8 cellular contexts compared by ENCODE assay signal in genomic region chr16:67245674-67246080, GRCh38. TPM values are rescaled to one million over a fixed set of nuclear protein-coding genes. Genes with fewer than 3 reads are reported as not detected.
A peak's percentile ranks its signal among the peaks of the same experiment; 100 is the strongest.
DNase-seq lines count a peak whose midpoint lies in the region; ATAC-seq and TF ChIP-seq lines count a peak whose summit lies in the region.

No MANE protein-coding gene starts in this region.

- TF ChIP-seq CTCF in AG04449 (IDR thresholded peaks at IDR 0.05; ENCODE audit: insufficient read depth, low read length, missing control alignments) (no peak), choroid plexus epithelial cell (conservative IDR thresholded peaks at IDR 0.05; ENCODE audit: low read depth, low read length) (no peak)

- POLR2A ChIA-PET in AG04449 (lab: Yijun Ruan, JAX), result interaction anchor here (0.6 to 1.1 kb wide), 2 partner anchors 17 to 259 kb away, joined by 3 read pairs; no protein-coding TSS in a partner anchor

- H3K4me3 Mint-ChIP-seq in IgD-negative memory B cell (peak overlapping the region; percentile 30 to 93 (median 88)), naive B cell (peak overlapping the region; percentile 73 to 99 (median 90))

- peak overlapping the region in 1 of 3 donors; percentile 94 for H3K27ac Mint-ChIP-seq in IgD-negative memory B cell
- H3K27ac Mint-ChIP-seq in naive B cell, result no peak overlapping the region

- H3K4me1 Mint-ChIP-seq in IgD-negative memory B cell (peaks cover 24 to 31% (median 25%) of the 10 kb centered on the region in 3 donors), naive B cell (peaks cover 45 to 51% (median 47%) of the 10 kb centered on the region in 3 donors)

- H3K4me3 ChIP-seq in AG04449 (ENCODE audit: low read depth, low read length) (peak overlapping the region; percentile 78), choroid plexus epithelial cell (ENCODE audit: low read depth, low read length) (peak overlapping the region; percentile 72)

- H3K36me3 Mint-ChIP-seq in IgD-negative memory B cell, result no peaks in the 10 kb centered on the region
- H3K36me3 Mint-ChIP-seq in naive B cell, result no peaks in the 10 kb centered on the region

- DNase-seq in AG04449 (ENCODE audit: low read depth, low spot score), result no peak
- no peak for DNase-seq in choroid plexus epithelial cell (ENCODE audit: low read depth)
- no peak for DNase-seq in naive B cell
- no peak for DNase-seq in HT-29 (ENCODE audit: low spot score)
- DNase-seq in NCI-H2029 (lab: John Stamatoyannopoulos, UW), result no peak
- no peak for DNase-seq in NCI-H128 (lab: John Stamatoyannopoulos, UW; ENCODE audit: unreplicated experiment)
- no peak for DNase-seq in H4 (ENCODE audit: low spot score)

- no peak for ATAC-seq in naive B cell (ENCODE audit: low read depth in 2 of 2)

- CTCF ChIA-PET in AG04449 (lab: Yijun Ruan, JAX), result interaction anchor here (1.2 to 1.9 kb wide), 3 partner anchors 13 to 182 kb away, joined by 3 to 8 read pairs (median 3); no protein-coding TSS in a partner anchor

- H3K27me3 Mint-ChIP-seq in IgD-negative memory B cell (peaks cover 19% of the 10 kb centered on the region), naive B cell (peaks cover 0 to 15% (median 15%) of the 10 kb centered on the region in 3 donors)

- H3K9me3 Mint-ChIP-seq in IgD-negative memory B cell (no peaks in the 10 kb centered on the region), naive B cell (no peaks in the 10 kb centered on the region)

RNA-seq across cellular contexts. Expression of gene FHOD1, which starts 1.6 kb away (rescaled TPM):
- polyA plus RNA-seq in IgD-negative memory B cell, result 3.8 TPM
- polyA plus RNA-seq in naive B cell (ENCODE audit: low read depth in 6 of 6), result 1 to 10 TPM; 1.4 to 4.8 (median 2.3) TPM
- 49.5 and 57.7 TPM in 2 replicates for total RNA-seq in HT-29 (2014; rRNA removed; shearing (Covaris generic))
- total RNA-seq in H4 (2014; rRNA removed; shearing (Covaris generic)), result 18.4 and 21.2 TPM in 2 replicates

RNA-seq across cellular contexts. Expression of gene SLC9A5, which starts 3.1 kb away (rescaled TPM):
- polyA plus RNA-seq in IgD-negative memory B cell, result 0.75 TPM
- under 1 TPM in 4 of 6 donors, not detected in 2; 0.08 to 0.14 (median 0.10) TPM for polyA plus RNA-seq in naive B cell (ENCODE audit: low read depth in 6 of 6)
- total RNA-seq in HT-29 (2014; rRNA removed; shearing (Covaris generic)), result 2.2 and 2.7 TPM in 2 replicates
- 0.81 and 1.4 TPM in 2 replicates for total RNA-seq in H4 (2014; rRNA removed; shearing (Covaris generic))

RNA-seq across cellular contexts. Expression of gene TMEM208, which starts 18.7 kb away (rescaled TPM):
- polyA plus RNA-seq in IgD-negative memory B cell (64.2 TPM), naive B cell (ENCODE audit: low read depth in 6 of 6) (10 to 100 TPM; 44.9 to 66.7 (median 55.0) TPM)
- total RNA-seq in HT-29 (2014; rRNA removed; shearing (Covaris generic)), result 61.2 and 67.8 TPM in 2 replicates
- total RNA-seq in H4 (2014; rRNA removed; shearing (Covaris generic)), result 31.1 and 38.4 TPM in 2 replicates

RNA-seq across cellular contexts. Expression of gene PLEKHG4, which starts 33.7 kb away (rescaled TPM):
- polyA plus RNA-seq in IgD-negative memory B cell, result 0.65 TPM
- 1 to 10 TPM in 1 of 6 donors, under 1 TPM in 4, not detected in 1; 0.13 to 6.0 (median 0.62) TPM for polyA plus RNA-seq in naive B cell (ENCODE audit: low read depth in 6 of 6)
- total RNA-seq in HT-29 (2014; rRNA removed; shearing (Covaris generic)), result 69.5 and 71.3 TPM in 2 replicates
- total RNA-seq in H4 (2014; rRNA removed; shearing (Covaris generic)), result 2.4 and 6.7 TPM in 2 replicates

RNA-seq across cellular contexts. Expression of gene ELMO3, which starts 46.7 kb away (rescaled TPM):
- polyA plus RNA-seq in IgD-negative memory B cell, result 0.35 TPM
- polyA plus RNA-seq in naive B cell (ENCODE audit: low read depth in 6 of 6), result under 1 TPM in 5 of 6 donors, not detected in 1; 0.14 to 0.48 (median 0.39) TPM
- 55.2 and 57.4 TPM in 2 replicates for total RNA-seq in HT-29 (2014; rRNA removed; shearing (Covaris generic))
- 0.06 and 0.29 TPM in 2 replicates for total RNA-seq in H4 (2014; rRNA removed; shearing (Covaris generic))
